Comparison of ENCODE assay signal across 8 cellular contexts in genomic region chr13:114065141-114065925, GRCh38.
DNase-seq lines count a peak whose midpoint lies in the region; ATAC-seq and TF ChIP-seq lines count a peak whose summit lies in the region.

No MANE protein-coding gene starts in this region.

- H3K27me3 Mint-ChIP-seq in osteocyte (ENCODE audit: unreplicated experiment): no peaks in the 10 kb centered on the region

- H3K4me1 ChIP-seq in HUES64 (ENCODE audit: insufficient read depth, low read length): peaks cover 22% of the 10 kb centered on the region

- H3K27ac ChIP-seq in AG04450 (ENCODE audit: low read depth, low read length) (peak overlapping the region; percentile 99), HUES64 (ENCODE audit: low read depth, low read length) (peak overlapping the region; percentile 87), temporal lobe (ENCODE audit: low read depth, low read length) (peak overlapping the region; percentile 99)

- no peaks in the 10 kb centered on the region for H3K9me3 Mint-ChIP-seq in activated naive CD4-positive, alpha-beta T cell treated with anti-CD3 and anti-CD28 coated beads, Interleukin-2, amount 50 U/mL, for 72 hours
- H3K9me3 Mint-ChIP-seq in osteocyte (ENCODE audit: unreplicated experiment): no peaks in the 10 kb centered on the region

- 22% methylated on average over 25 of the region's 25 CpGs for WGBS in HUES64

- peak overlapping the region; percentile 94 to 97 for H3K27ac Mint-ChIP-seq in activated naive CD4-positive, alpha-beta T cell treated with anti-CD3 and anti-CD28 coated beads, Interleukin-2, amount 50 U/mL, for 72 hours
- peak overlapping the region; percentile 99 for H3K27ac Mint-ChIP-seq in osteocyte (ENCODE audit: unreplicated experiment)

- CTCF ChIA-PET in AG04450 (lab: Charles Lee): interaction anchor here (1.1 kb wide), 1 partner anchor 104 kb away, joined by 3 read pairs; no protein-coding TSS in a partner anchor

- ATAC-seq in SK-N-SH treated with all-trans-retinoic acid at 6 μM for 48 hours: peak; percentile 92
- peak; percentile 81 to 83 for ATAC-seq in activated naive CD4-positive, alpha-beta T cell treated with anti-CD3 and anti-CD28 coated beads, Interleukin-2, amount 50 U/mL, for 72 hours

- H3K4me1 Mint-ChIP-seq in osteocyte (ENCODE audit: unreplicated experiment): peaks cover 70% of the 10 kb centered on the region

- POLR2A ChIA-PET in AG04450 (lab: Yijun Ruan, JAX): interaction anchor here (0.8 to 2.6 kb wide), 14 partner anchors 13 to 244 kb away, joined by 3 to 15 read pairs (median 5); partner anchors contain the start of gene RASA3

- peaks cover 0 to 4% of the 10 kb centered on the region in 2 donors for H3K36me3 Mint-ChIP-seq in activated naive CD4-positive, alpha-beta T cell treated with anti-CD3 and anti-CD28 coated beads, Interleukin-2, amount 50 U/mL, for 72 hours
- no peaks in the 10 kb centered on the region for H3K36me3 Mint-ChIP-seq in osteocyte (ENCODE audit: unreplicated experiment)

- TF ChIP-seq CTCF in AG04450 (IDR thresholded peaks at IDR 0.05; ENCODE audit: low read depth, low read length) (0 out of 2 replicates have a peak, but pooled peaks have one; percentile 4), osteocyte (IDR thresholded peaks at IDR 0.05) (no peak)

- peak overlapping the region; percentile 71 for H3K4me3 Mint-ChIP-seq in osteocyte (ENCODE audit: unreplicated experiment)

- DNase-seq in AG04450 (ENCODE audit: low read depth, low spot score) (peak; percentile 92), GM19240 (ENCODE audit: insufficient read length, low spot score) (peak; percentile 41), glomerular visceral epithelial cell (ENCODE audit: extremely low spot score) (peak; percentile 97), osteocyte (ENCODE audit: extremely low spot score, unreplicated experiment) (peak; percentile 97)
- DNase-seq in activated naive CD4-positive, alpha-beta T cell treated with anti-CD3 and anti-CD28 coated beads, Interleukin-2, amount 50 U/mL, for 72 hours (ENCODE audit: low spot score in 2 of 2): peak; percentile 73 to 94

- H3K9me3 ChIP-seq in AG04450 (ENCODE audit: control insufficient read depth, insufficient read depth, low read length) (peaks cover 9% of the 10 kb centered on the region; the same call in 1 of the 2 replicates), HUES64 (ENCODE audit: insufficient read depth, low read depth, low read length) (no peaks in the 10 kb centered on the region)

- H3K36me3 ChIP-seq in HUES64 (ENCODE audit: insufficient read depth, low read length): no peaks in the 10 kb centered on the region

- H3K4me3 ChIP-seq in AG04450 (ENCODE audit: low read depth, low read length) (peak overlapping the region; percentile 53), HUES64 (ENCODE audit: low read length) (peak overlapping the region; percentile 41)

- H3K27me3 ChIP-seq in AG04450 (ENCODE audit: control insufficient read depth, insufficient read depth, low read length): no peaks in the 10 kb centered on the region
- H3K27me3 ChIP-seq in HUES64 (ENCODE audit: insufficient read depth, low read length): no peaks in the 10 kb centered on the region

- peak overlapping the region; percentile 70 for H3K9ac ChIP-seq in HUES64 (ENCODE audit: low read depth, low read length)

TF ChIP-seq in SK-N-SH treated with all-trans-retinoic acid at 6 μM for 48 hours, 23 proteins besides CTCF, POLR2A, EP300 and RAD21:
- 0 out of 2 replicates have a peak, but pooled peaks have one; percentile 47 for TF ChIP-seq TCF4 (CRISPR knock-in tag; IDR thresholded peaks at IDR 0.05; ENCODE audit: borderline replicate concordance)
- no peak for TF ChIP-seq RARB (CRISPR knock-in tag; IDR thresholded peaks at IDR 0.05)
- TF ChIP-seq, protein P1, sequence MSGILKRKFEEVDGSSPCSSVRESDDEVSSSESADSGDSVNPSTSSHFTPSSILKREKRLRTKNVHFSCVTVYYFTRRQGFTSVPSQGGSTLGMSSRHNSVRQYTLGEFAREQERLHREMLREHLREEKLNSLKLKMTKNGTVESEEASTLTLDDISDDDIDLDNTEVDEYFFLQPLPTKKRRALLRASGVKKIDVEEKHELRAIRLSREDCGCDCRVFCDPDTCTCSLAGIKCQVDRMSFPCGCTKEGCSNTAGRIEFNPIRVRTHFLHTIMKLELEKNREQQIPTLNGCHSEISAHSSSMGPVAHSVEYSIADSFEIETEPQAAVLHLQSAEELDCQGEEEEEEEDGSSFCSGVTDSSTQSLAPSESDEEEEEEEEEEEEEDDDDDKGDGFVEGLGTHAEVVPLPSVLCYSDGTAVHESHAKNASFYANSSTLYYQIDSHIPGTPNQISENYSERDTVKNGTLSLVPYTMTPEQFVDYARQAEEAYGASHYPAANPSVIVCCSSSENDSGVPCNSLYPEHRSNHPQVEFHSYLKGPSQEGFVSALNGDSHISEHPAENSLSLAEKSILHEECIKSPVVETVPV (CRISPR knock-in tag; IDR thresholded peaks at IDR 0.05): 0 out of 2 replicates have a peak, but pooled peaks have one; percentile 14
- no peak for TF ChIP-seq TOX (CRISPR knock-in tag; IDR thresholded peaks at IDR 0.05; ENCODE audit: borderline replicate concordance)
- no peak for TF ChIP-seq PPARA (CRISPR knock-in tag; IDR thresholded peaks at IDR 0.05; ENCODE audit: borderline replicate concordance)
- TF ChIP-seq, protein P2, sequence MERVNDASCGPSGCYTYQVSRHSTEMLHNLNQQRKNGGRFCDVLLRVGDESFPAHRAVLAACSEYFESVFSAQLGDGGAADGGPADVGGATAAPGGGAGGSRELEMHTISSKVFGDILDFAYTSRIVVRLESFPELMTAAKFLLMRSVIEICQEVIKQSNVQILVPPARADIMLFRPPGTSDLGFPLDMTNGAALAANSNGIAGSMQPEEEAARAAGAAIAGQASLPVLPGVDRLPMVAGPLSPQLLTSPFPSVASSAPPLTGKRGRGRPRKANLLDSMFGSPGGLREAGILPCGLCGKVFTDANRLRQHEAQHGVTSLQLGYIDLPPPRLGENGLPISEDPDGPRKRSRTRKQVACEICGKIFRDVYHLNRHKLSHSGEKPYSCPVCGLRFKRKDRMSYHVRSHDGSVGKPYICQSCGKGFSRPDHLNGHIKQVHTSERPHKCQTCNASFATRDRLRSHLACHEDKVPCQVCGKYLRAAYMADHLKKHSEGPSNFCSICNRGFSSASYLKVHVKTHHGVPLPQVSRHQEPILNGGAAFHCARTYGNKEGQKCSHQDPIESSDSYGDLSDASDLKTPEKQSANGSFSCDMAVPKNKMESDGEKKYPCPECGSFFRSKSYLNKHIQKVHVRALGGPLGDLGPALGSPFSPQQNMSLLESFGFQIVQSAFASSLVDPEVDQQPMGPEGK (CRISPR knock-in tag; IDR thresholded peaks at IDR 0.05; ENCODE audit: borderline replicate concordance): 0 out of 2 replicates have a peak, but pooled peaks have one; percentile 47
- TF ChIP-seq ZFP30 (CRISPR knock-in tag; IDR thresholded peaks at IDR 0.05): no peak
- TF ChIP-seq OSR1 (CRISPR knock-in tag; IDR thresholded peaks at IDR 0.05): no peak
- TF ChIP-seq ZNF565 (CRISPR knock-in tag; conservative IDR thresholded peaks at IDR 0.05; ENCODE audit: low read depth): no peak
- peak; percentile 72; the same call in 1 of the 2 replicates for TF ChIP-seq SNAI2 (CRISPR knock-in tag; IDR thresholded peaks at IDR 0.05)

Comparison
In these comparisons a context has a peak if more than half of its experiments do, and no peak if none do; other contexts are left out.
1. Peak in every context shown above with its lines: DNase-seq, ATAC-seq, H3K4me3 ChIP-seq and H3K27ac ChIP-seq.
2. DNase-seq: peak in every context shown above with its lines; median percentile 97 in glomerular visceral epithelial cell; 97 in osteocyte; 92 in AG04450; 84 in activated naive CD4-positive, alpha-beta T cell treated with anti-CD3 and anti-CD28 coated beads, Interleukin-2, amount 50 U/mL, for 72 hours; 41 in GM19240.